8 cellular contexts compared by ENCODE assay signal in the genomic region with DNA sequence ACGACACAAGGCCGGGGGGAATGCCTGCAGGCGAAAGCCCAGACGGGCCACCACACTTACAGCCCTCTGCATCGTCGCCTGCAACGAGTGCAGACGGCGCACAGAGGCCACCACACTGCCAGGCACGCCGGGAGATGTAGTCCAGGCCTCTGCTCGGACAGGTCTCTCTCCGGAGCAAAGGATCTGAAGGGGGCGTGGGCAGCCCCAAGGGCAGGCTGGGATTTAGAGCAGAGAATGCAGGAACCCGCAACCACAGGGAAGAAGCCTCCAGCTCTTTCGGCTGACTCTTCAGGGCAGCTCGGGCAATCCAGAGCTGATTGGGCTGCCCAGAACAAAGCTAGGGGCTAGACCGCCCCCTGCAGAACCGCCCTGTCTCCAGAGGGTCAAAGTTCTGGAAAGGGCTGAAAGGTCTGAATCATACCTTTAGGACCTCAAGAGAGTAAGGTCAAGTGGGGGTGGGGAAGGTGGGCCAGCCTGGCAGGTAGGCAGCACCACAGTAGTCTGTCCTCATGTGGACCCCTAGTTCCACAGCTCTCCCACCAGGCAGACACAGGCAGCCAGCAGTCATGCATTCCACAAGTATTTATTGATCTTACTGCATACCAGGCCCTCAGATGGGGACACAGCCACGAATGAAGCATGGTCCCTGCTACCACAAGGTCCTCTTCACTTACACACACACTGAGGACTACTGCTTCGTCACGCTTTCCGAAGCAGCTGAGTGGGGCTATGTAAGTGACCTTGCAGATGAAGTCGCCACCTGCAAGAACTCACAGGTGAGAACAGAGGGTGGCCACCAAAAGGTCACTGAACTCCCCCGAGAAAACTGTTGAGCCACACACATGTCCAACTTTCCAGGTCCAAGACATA. TPM values are rescaled to one million over a fixed set of nuclear protein-coding genes. Genes with fewer than 3 reads are reported as not detected.
DNase-seq lines count a peak whose midpoint lies in the region; ATAC-seq lines count a peak whose summit lies in the region.

A gene with protein sequence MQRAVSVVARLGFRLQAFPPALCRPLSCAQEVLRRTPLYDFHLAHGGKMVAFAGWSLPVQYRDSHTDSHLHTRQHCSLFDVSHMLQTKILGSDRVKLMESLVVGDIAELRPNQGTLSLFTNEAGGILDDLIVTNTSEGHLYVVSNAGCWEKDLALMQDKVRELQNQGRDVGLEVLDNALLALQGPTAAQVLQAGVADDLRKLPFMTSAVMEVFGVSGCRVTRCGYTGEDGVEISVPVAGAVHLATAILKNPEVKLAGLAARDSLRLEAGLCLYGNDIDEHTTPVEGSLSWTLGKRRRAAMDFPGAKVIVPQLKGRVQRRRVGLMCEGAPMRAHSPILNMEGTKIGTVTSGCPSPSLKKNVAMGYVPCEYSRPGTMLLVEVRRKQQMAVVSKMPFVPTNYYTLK (minus strand): TSS at position 95 of the 870 bp plus-strand sequence. CDS start 23 bp downstream, at position 72.

- H3K27ac Mint-ChIP-seq in activated naive CD8-positive, alpha-beta T cell treated with anti-CD3 and anti-CD28 coated beads, Interleukin-2, amount 10 ng/mL, durations not matched to agents 7 days and 5 days = peak within 1 kb of the TSS; percentile 75

- no peak within 1 kb of the TSS for H3K23ac ChIP-seq in trophoblast cell (ENCODE audit: low read length)

- no peak within 1 kb of the TSS for H2BK12ac ChIP-seq in trophoblast cell (ENCODE audit: low read length)

- H3K9me3 ChIP-seq in trophoblast cell (ENCODE audit: insufficient read depth, low read depth, low read length) = no peaks in the 10 kb centered on the region

- ATAC-seq in activated naive CD8-positive, alpha-beta T cell treated with anti-CD3 and anti-CD28 coated beads, Interleukin-2, amount 10 ng/mL, durations not matched to agents 7 days and 5 days (ENCODE audit: low read depth) = peak; percentile 18
- no peak for ATAC-seq in GM19395 (IDR thresholded peaks at IDR 0.05; ENCODE audit: unreplicated experiment)

- H2AK5ac ChIP-seq in trophoblast cell (ENCODE audit: low read length) = peak within 1 kb of the TSS; percentile 5

- peaks cover 27 to 30% of the 10 kb centered on the region in 2 experiments for H3K4me1 ChIP-seq in trophoblast cell (ENCODE audit: control insufficient read depth in 1 of 2, insufficient read depth in 2 of 2, low read length in 2 of 2)

- H3K4me3 Mint-ChIP-seq in activated naive CD8-positive, alpha-beta T cell treated with anti-CD3 and anti-CD28 coated beads, Interleukin-2, amount 10 ng/mL, durations not matched to agents 7 days and 5 days = peak within 1 kb of the TSS; percentile 8

- peak within 1 kb of the TSS; percentile 25 for H2BK5ac ChIP-seq in trophoblast cell (ENCODE audit: low read depth, low read length, poor library complexity)

- H3K79me2 ChIP-seq in trophoblast cell (ENCODE audit: control insufficient read depth, insufficient read depth, low read length, poor library complexity) = no peaks in the 10 kb centered on the region

- peak within 1 kb of the TSS; percentile 3 for H4K12ac ChIP-seq in trophoblast cell (ENCODE audit: low read depth, low read length)

- H4K91ac ChIP-seq in trophoblast cell (ENCODE audit: low read depth, low read length) = peak within 1 kb of the TSS; percentile 49

- no peaks in the 10 kb centered on the region for H3K27me3 Mint-ChIP-seq in activated naive CD8-positive, alpha-beta T cell treated with anti-CD3 and anti-CD28 coated beads, Interleukin-2, amount 10 ng/mL, durations not matched to agents 7 days and 5 days

- peak within 1 kb of the TSS; percentile 19 for H3K9ac ChIP-seq in trophoblast cell (ENCODE audit: low read length)

- H2AFZ ChIP-seq in trophoblast cell (ENCODE audit: insufficient read depth, low read length, poor library complexity) = peak within 1 kb of the TSS; percentile 13

- H3K27ac ChIP-seq in trophoblast cell (ENCODE audit: low read depth, low read length) = peak within 1 kb of the TSS; percentile 65

- peaks cover 18 to 20% of the 10 kb centered on the region in 2 experiments for H3K36me3 ChIP-seq in trophoblast cell (ENCODE audit: control insufficient read depth in 1 of 2, insufficient read depth in 2 of 2, low read length in 2 of 2)

- peak within 1 kb of the TSS; percentile 47 for H3K14ac ChIP-seq in trophoblast cell (ENCODE audit: low read length)

- peaks cover 38% of the 10 kb centered on the region for H3K36me3 Mint-ChIP-seq in activated naive CD8-positive, alpha-beta T cell treated with anti-CD3 and anti-CD28 coated beads, Interleukin-2, amount 10 ng/mL, durations not matched to agents 7 days and 5 days

- peaks cover 17% of the 10 kb centered on the region for H3K79me1 ChIP-seq in trophoblast cell (ENCODE audit: low read length)

- no peaks in the 10 kb centered on the region for H3K9me3 Mint-ChIP-seq in activated naive CD8-positive, alpha-beta T cell treated with anti-CD3 and anti-CD28 coated beads, Interleukin-2, amount 10 ng/mL, durations not matched to agents 7 days and 5 days

- H3K4me1 Mint-ChIP-seq in activated naive CD8-positive, alpha-beta T cell treated with anti-CD3 and anti-CD28 coated beads, Interleukin-2, amount 10 ng/mL, durations not matched to agents 7 days and 5 days = peaks cover 33% of the 10 kb centered on the region

- H4K8ac ChIP-seq in trophoblast cell (ENCODE audit: low read depth, low read length) = peak within 1 kb of the TSS; percentile 64

- H3K4me2 ChIP-seq in trophoblast cell (ENCODE audit: low read length) = peak within 1 kb of the TSS; percentile 84

- H2BK120ac ChIP-seq in trophoblast cell (ENCODE audit: insufficient read depth, low read length, poor library complexity) = peak within 1 kb of the TSS; percentile 4

- peak within 1 kb of the TSS; percentile 2 for H3K4ac ChIP-seq in trophoblast cell (ENCODE audit: low read depth, low read length)

- H3K4me3 ChIP-seq in trophoblast cell (ENCODE audit: low read depth, low read length) = peak within 1 kb of the TSS; percentile 70

- peak within 1 kb of the TSS; percentile 26 for H3K18ac ChIP-seq in trophoblast cell (ENCODE audit: low read length)

- no CpG with 5 or more reads among the region's 25 CpGs for WGBS in trophoblast cell (ENCODE audit: extremely low coverage, insufficient coverage, insufficient read length)

- POLR2A ChIA-PET in activated naive CD8-positive, alpha-beta T cell treated with anti-CD3 and anti-CD28 coated beads, Interleukin-2, amount 10 ng/mL, durations not matched to agents 7 days and 5 days (lab: Charles Lee) = interaction anchor here (1.6 to 2.8 kb wide), 2 partner anchors 10 to 82 kb away, joined by 5 to 15 read pairs; a partner anchor contains a TSS

- DNase-seq in EH (ENCODE audit: low read depth) (peak; percentile 52), hypothalamus (lab: John Stamatoyannopoulos, UW) (peak in 32 of 51 donors; percentile 5 to 54 (median 22)), trophoblast cell (peak; percentile 84 to 91), DMS 273 (lab: John Stamatoyannopoulos, UW; ENCODE audit: unreplicated experiment) (no peak), dermis blood vessel endothelial cell (no peak), NCI-H524 treated with DMSO at 0.1 percent for 48 hours (lab: John Stamatoyannopoulos, UW) (no peak)
- no peak for DNase-seq in activated naive CD8-positive, alpha-beta T cell treated with anti-CD3 and anti-CD28 coated beads, Interleukin-2, amount 10 ng/mL, durations not matched to agents 7 days and 5 days

- no peaks in the 10 kb centered on the region for H3K27me3 ChIP-seq in trophoblast cell (ENCODE audit: insufficient read depth, low read length)

RNA-seq across cellular contexts. Expression of the gene that starts here (rescaled TPM):
- total RNA-seq in activated naive CD8-positive, alpha-beta T cell treated with anti-CD3 and anti-CD28 coated beads, Interleukin-2, amount 10 ng/mL, durations not matched to agents 7 days and 5 days = 10 to 100 TPM; 10.0 to 10.3 TPM
- polyA plus RNA-seq in trophoblast cell (2013) = 8.2 and 8.8 TPM in 2 replicates
- 0.28 and 0.68 TPM in 2 replicates for total RNA-seq in dermis blood vessel endothelial cell

Comparison
In these comparisons a context has a peak if more than half of its experiments do, and no peak if none do; other contexts are left out.
1. DNase-seq: peak in EH (single experiment), hypothalamus (32 of 51) and trophoblast cell (2 of 2); none in activated naive CD8-positive, alpha-beta T cell treated with anti-CD3 and anti-CD28 coated beads, Interleukin-2, amount 10 ng/mL, durations not matched to agents 7 days and 5 days (single experiment), DMS 273 (single experiment), dermis blood vessel endothelial cell (single experiment) and NCI-H524 treated with DMSO at 0.1 percent for 48 hours (single experiment).